Comparison of ENCODE assay signal across 23 cellular contexts in genomic region chr2:174009488-174010223, GRCh38. TPM values are rescaled to one million over a fixed set of nuclear protein-coding genes. Genes with fewer than 3 reads are reported as not detected.
DNase-seq lines count a peak whose midpoint lies in the region; ATAC-seq and TF ChIP-seq lines count a peak whose summit lies in the region.
"Had no signal": no experiment of that assay in that cellular context is flagged by ENCODE, and none has a peak within 500 bp of the region (broad histone marks: within the 10 kb centered on the region; RNA-seq: fewer than 3 reads in every experiment).

No MANE protein-coding gene starts in this region.

- no peak overlapping the region for H2BK20ac ChIP-seq in IMR-90 (ENCODE audit: low read depth, low read length)

- DNase-seq in IMR-90 (peak; percentile 64), dermis blood vessel endothelial cell (peak; percentile 40), kidney glomerular epithelial cell (lab: John Stamatoyannopoulos, UW) (peak; percentile 75), endothelial cell (ENCODE audit: low spot score) (no peak), WTC11 (ENCODE audit: low spot score) (no peak), CD14-positive monocyte (ENCODE audit: low spot score) (no peak)
- DNase-seq: activated CD4-positive, alpha-beta T cell treated with anti-CD3 and anti-CD28 coated beads, Interleukin-2, amount 50 U/mL, for 48 hours; activated naive CD4-positive, alpha-beta T cell treated with Interleukin-2 at 50 U/mL for 16 hours; activated T-cell treated with anti-CD3 and anti-CD28 coated beads for 4 hours; DMS53; heart right ventricle; natural killer cell; NCI-H1092 treated with DMSO at 0.1 percent for 48 hours; NCI-H2081 treated with DMSO at 0.1 percent for 48 hours; NCI-H510A; stimulated activated CD8-positive, alpha-beta memory T cell treated with anti-CD3 and anti-CD28 coated beads, Interleukin-4, amount 100 ng/mL, for 48 hours had no signal

- H3K9me3 Mint-ChIP-seq in endothelial cell (ENCODE audit: unreplicated experiment) (no peaks in the 10 kb centered on the region), WTC11 (no peaks in the 10 kb centered on the region), CD14-positive monocyte (no peaks in the 10 kb centered on the region)
- H3K9me3 Mint-ChIP-seq: dendritic cell treated with granulocyte-macrophage colony-stimulating factor and Interleukin-4, amounts not matched to agents 40 ng/mL and 50 ng/mL, for 4 days; GM23338; natural killer cell had no signal

- H4K8ac ChIP-seq in IMR-90 (ENCODE audit: low read depth in 2 of 2, low read length in 2 of 2) = no peak overlapping the region

- TF ChIP-seq POLR2A in IMR-90 (IDR thresholded peaks at IDR 0.05; ENCODE audit: low read depth, low read length) = no peak

- peaks cover 3% of the 10 kb centered on the region for H3K27me3 Mint-ChIP-seq in endothelial cell (ENCODE audit: unreplicated experiment)
- peaks cover 14% of the 10 kb centered on the region for H3K27me3 Mint-ChIP-seq in WTC11 (ENCODE audit: low read depth)
- H3K27me3 Mint-ChIP-seq in CD14-positive monocyte (ENCODE audit: low read depth in 3 of 3) = peaks cover 0 to 1% (median 0%) of the 10 kb centered on the region in 3 donors
- H3K27me3 Mint-ChIP-seq: dendritic cell treated with granulocyte-macrophage colony-stimulating factor and Interleukin-4, amounts not matched to agents 40 ng/mL and 50 ng/mL, for 4 days had no signal

- intact Hi-C loops in IMR-90 (cut with micrococcal nuclease) = no loop called here
- intact Hi-C loops in CD14-positive monocyte (cut with micrococcal nuclease) = no loop called here

- H3K27ac ChIP-seq in ACC112 (ENCODE audit: low read depth, low read length) (peak overlapping the region; percentile 83), IMR-90 (ENCODE audit: insufficient read depth, low read length) (no peak overlapping the region)
- H3K27ac ChIP-seq: C4-2B, skin epidermis had no signal

- POLR2A ChIA-PET in IMR-90 (lab: Charles Lee; ENCODE audit: unreplicated experiment) (no interaction called here), WTC11 (lab: Charles Lee) (no interaction called here)

- H3K4me2 ChIP-seq in IMR-90 (ENCODE audit: low read depth, low read length) = no peak overlapping the region
- H3K4me2 ChIP-seq: GM23338 had no signal

- CTCF ChIA-PET in IMR-90 (lab: Yijun Ruan, JAX) (no interaction called here), WTC11 (lab: Charles Lee) (no interaction called here)

- in situ Hi-C loops in IMR-90 (cut with MboI; ENCODE audit: low sequenced_read_pairs) = no loop called here

- no peaks in the 10 kb centered on the region for H3K9me3 ChIP-seq in IMR-90 (ENCODE audit: control insufficient read depth, insufficient read depth, low read length)
- H3K9me3 ChIP-seq: heart right ventricle had no signal

- no peaks in the 10 kb centered on the region for H3K36me3 ChIP-seq in ACC112 (ENCODE audit: insufficient read depth, low read length)
- no peaks in the 10 kb centered on the region for H3K36me3 ChIP-seq in IMR-90 (ENCODE audit: control insufficient read depth, insufficient read depth, low read length)
- H3K36me3 ChIP-seq: heart right ventricle had no signal

- no peak for TF ChIP-seq CTCF in IMR-90 (conservative IDR thresholded peaks at IDR 0.05; ENCODE audit: low read depth, low read length)
- no peak for TF ChIP-seq CTCF in endothelial cell (IDR thresholded peaks at IDR 0.05; ENCODE audit: unreplicated experiment)
- TF ChIP-seq CTCF in WTC11 (IDR thresholded peaks at IDR 0.05) = no peak
- no peak for TF ChIP-seq CTCF in CD14-positive monocyte (IDR thresholded peaks at IDR 0.05)

- H3K4me3 ChIP-seq in ACC112 (ENCODE audit: low read depth, low read length) = peak overlapping the region; percentile 20; the same call in 1 of the 2 replicates
- H3K4me3 ChIP-seq in IMR-90 (ENCODE audit: insufficient read depth, low read depth, low read length) = no peak overlapping the region
- H3K4me3 ChIP-seq: GM23338, heart right ventricle, K562, skin epidermis had no signal

- H2BK5ac ChIP-seq in IMR-90 (ENCODE audit: low read depth, low read length, poor library complexity, severe bottlenecking) = peak overlapping the region; percentile 3

- no peak overlapping the region for H3K9ac ChIP-seq in IMR-90 (ENCODE audit: low read depth, low read length)

- H2AFZ ChIP-seq in ACC112 (ENCODE audit: low read length, unreplicated experiment) = peak overlapping the region; percentile 33
- no peak overlapping the region for H2AFZ ChIP-seq in IMR-90 (replicated peaks; ENCODE audit: low read length, poor library complexity)
- H2AFZ ChIP-seq: GM23338 had no signal

- H3K36me3 Mint-ChIP-seq in endothelial cell (ENCODE audit: low read depth, unreplicated experiment) = no peaks in the 10 kb centered on the region
- H3K36me3 Mint-ChIP-seq in WTC11 = no peaks in the 10 kb centered on the region
- peaks cover 8 to 19% of the 10 kb centered on the region in 2 donors for H3K36me3 Mint-ChIP-seq in CD14-positive monocyte
- H3K36me3 Mint-ChIP-seq: natural killer cell had no signal

- BruUV-seq in IMR-90 (replicated peaks; lab: Mats Ljungman, UMichigan) = no TSS peak

- dilution Hi-C loops in IMR-90 (cut with HindIII; ENCODE audit: low sequenced_read_pairs, unreplicated experiment) = no loop called here

- no peak overlapping the region for H2BK15ac ChIP-seq in IMR-90 (ENCODE audit: low read depth, low read length)

- ATAC-seq in IMR-90 (ENCODE audit: low read depth) = peak; percentile 55
- ATAC-seq in WTC11 = no peak
- ATAC-seq in HG03095 (IDR thresholded peaks at IDR 0.05; ENCODE audit: unreplicated experiment) = no peak
- ATAC-seq: GM23338, heart right ventricle, K562, natural killer cell had no signal

- H3K4me1 ChIP-seq in ACC112 (ENCODE audit: control insufficient read depth, insufficient read depth, low read length, unreplicated experiment) (peaks cover 55% of the 10 kb centered on the region), IMR-90 (ENCODE audit: control insufficient read depth, insufficient read depth, low read length) (peaks cover 15% of the 10 kb centered on the region)

- H3K4me3 Mint-ChIP-seq in endothelial cell (ENCODE audit: unreplicated experiment) (no peak overlapping the region), WTC11 (no peak overlapping the region), CD14-positive monocyte (no peak overlapping the region)
- H3K4me3 Mint-ChIP-seq: dendritic cell treated with granulocyte-macrophage colony-stimulating factor and Interleukin-4, amounts not matched to agents 40 ng/mL and 50 ng/mL, for 4 days; GM23338; natural killer cell had no signal

- WGBS in IMR-90 (ENCODE audit: extremely low coverage in 2 of 2, insufficient read length in 1 of 2), 2 experiments = no CpG with 5 or more reads among the region's 3 CpGs

- H4K20me1 ChIP-seq in IMR-90 (ENCODE audit: insufficient read depth, low read length) = no peaks in the 10 kb centered on the region

- H4K5ac ChIP-seq in IMR-90 (ENCODE audit: low read depth, low read length) = no peak overlapping the region

- no peak overlapping the region for H2AK5ac ChIP-seq in IMR-90 (ENCODE audit: low read depth, low read length)

- H3K14ac ChIP-seq in IMR-90 (replicated peaks; ENCODE audit: low read depth, low read length) = no peak overlapping the region

- no peak overlapping the region for H3K27ac Mint-ChIP-seq in endothelial cell (ENCODE audit: unreplicated experiment)
- H3K27ac Mint-ChIP-seq in WTC11 = no peak overlapping the region
- peak overlapping the region in 2 of 7 donors; percentile 40 to 61 for H3K27ac Mint-ChIP-seq in CD14-positive monocyte
- H3K27ac Mint-ChIP-seq: dendritic cell treated with granulocyte-macrophage colony-stimulating factor and Interleukin-4, amounts not matched to agents 40 ng/mL and 50 ng/mL, for 4 days; GM23338; natural killer cell had no signal

- no peak overlapping the region for H2AK9ac ChIP-seq in IMR-90 (replicated peaks; ENCODE audit: low read depth, low read length, poor library complexity)

- H2BK120ac ChIP-seq in IMR-90 (ENCODE audit: low read depth, low read length) = no peak overlapping the region; the same call in 1 of the 2 replicates

- TF ChIP-seq RAD21 in IMR-90 (IDR thresholded peaks at IDR 0.05; ENCODE audit: low read length) = no peak

- H3K56ac ChIP-seq in IMR-90 (ENCODE audit: extremely low read depth, insufficient read depth, low read length) = no peak overlapping the region

- H4K91ac ChIP-seq in IMR-90 (ENCODE audit: insufficient read depth, low read depth, low read length) = no peak overlapping the region

- H3K27me3 ChIP-seq in ACC112 (ENCODE audit: insufficient read depth, low read length) (no peaks in the 10 kb centered on the region), IMR-90 (ENCODE audit: control insufficient read depth, insufficient read depth, low read length) (no peaks in the 10 kb centered on the region)
- H3K27me3 ChIP-seq: heart right ventricle had no signal

- H3K4me1 Mint-ChIP-seq in endothelial cell (ENCODE audit: unreplicated experiment) = peaks cover 19% of the 10 kb centered on the region
- H3K4me1 Mint-ChIP-seq in WTC11 = peaks cover 18% of the 10 kb centered on the region
- H3K4me1 Mint-ChIP-seq in CD14-positive monocyte = peaks cover 67% of the 10 kb centered on the region

- H3K79me1 ChIP-seq in IMR-90 (ENCODE audit: low read depth in 1 of 2, low read length in 2 of 2) = no peaks in the 10 kb centered on the region

- H3K9me1 ChIP-seq in IMR-90 (ENCODE audit: insufficient read depth, low read length) = no peaks in the 10 kb centered on the region

- peak overlapping the region; percentile 50; the same call in 1 of the 2 replicates for H3K18ac ChIP-seq in IMR-90 (ENCODE audit: low read depth, low read length)

- H3K23ac ChIP-seq in IMR-90 (ENCODE audit: low read depth, low read length) = no peak overlapping the region

- H3K4ac ChIP-seq in IMR-90 (ENCODE audit: low read depth, low read length) = no peak overlapping the region

- peaks cover 3% of the 10 kb centered on the region for H3K79me2 ChIP-seq in ACC112 (ENCODE audit: control insufficient read depth, insufficient read depth, low read length, unreplicated experiment)

TF ChIP-seq in IMR-90, 13 proteins besides CTCF, POLR2A, EP300 and RAD21:
- no peak for TF ChIP-seq CHD1 (IDR thresholded peaks at IDR 0.05; ENCODE audit: low read depth, low read length)

TF ChIP-seq in WTC11, 78 proteins besides CTCF, POLR2A, EP300 and RAD21 (continues in another document):
- TF ChIP-seq FOXP1 (CRISPR knock-in tag; IDR thresholded peaks at IDR 0.05; ENCODE audit: borderline replicate concordance) = no peak
- TF ChIP-seq NFYB (CRISPR knock-in tag; conservative IDR thresholded peaks at IDR 0.05; ENCODE audit: low read depth) = no peak
- TF ChIP-seq MYBL2 (CRISPR knock-in tag; IDR thresholded peaks at IDR 0.05) = no peak
- TF ChIP-seq CREB1 (CRISPR knock-in tag; IDR thresholded peaks at IDR 0.05) = no peak

RNA-seq across cellular contexts. Expression of gene SP3, which starts 44.5 kb away (rescaled TPM):
- total RNA-seq in IMR-90 (2012; rRNA removed) (136 and 137 TPM in 2 replicates), dermis blood vessel endothelial cell (98.9 and 107 TPM in 2 replicates), endothelial cell (ENCODE audit: unreplicated experiment) (76.2 TPM), WTC11 (2021) (72.8 to 88.5 TPM (median 77.1 TPM) in 3 replicates)
- polyA plus RNA-seq in IMR-90 (2012; rRNA removed) (19.9 and 26.7 TPM in 2 replicates), CD14-positive monocyte (10 to 100 TPM; 44.8 to 54.2 TPM)
- 4.2 and 6.6 TPM in 2 replicates for polyA plus RNA-seq in IMR-90 (2012; cell fraction: cytosol; rRNA removed)
- polyA plus RNA-seq in IMR-90 (2012; cell fraction: nucleus; rRNA removed; ENCODE audit: low replicate concordance) = 6.3 and 36.0 TPM in 2 replicates

Comparison
In these comparisons a context has a peak if more than half of its experiments do, and no peak if none do; other contexts are left out.
1. DNase-seq: peak in IMR-90 (single experiment), dermis blood vessel endothelial cell (single experiment) and kidney glomerular epithelial cell (single experiment); none in endothelial cell (single experiment), WTC11 (single experiment) and CD14-positive monocyte (single experiment).